ENCODE assay signal across 16 cellular contexts in the genomic region with DNA sequence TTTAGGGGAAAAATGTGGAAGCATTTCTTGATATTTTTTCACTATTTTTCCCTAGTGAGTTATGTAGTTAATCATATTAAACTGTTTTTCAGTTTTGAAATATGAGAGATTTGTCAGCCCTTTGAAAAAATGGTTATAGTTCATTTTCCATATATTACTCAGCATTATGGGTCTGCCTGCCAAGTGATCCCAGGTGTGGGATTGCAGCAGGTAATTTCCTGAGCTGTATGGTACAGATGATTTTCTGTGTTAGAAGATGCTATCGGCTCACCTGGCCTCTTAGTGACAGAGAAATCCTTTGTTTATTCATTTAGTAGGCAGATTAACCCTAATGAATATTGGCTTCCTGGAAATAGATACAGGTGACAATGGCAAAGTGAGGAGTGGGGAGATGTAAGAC.
DNase-seq lines count a peak whose midpoint lies in the region; ATAC-seq and TF ChIP-seq lines count a peak whose summit lies in the region.
"Had no signal": no experiment of that assay in that cellular context is flagged by ENCODE, and none has a peak within 500 bp of the region (broad histone marks: within the 10 kb centered on the region; RNA-seq: fewer than 3 reads in every experiment).

No MANE protein-coding gene starts in this region.

- H2AFZ ChIP-seq in mammary epithelial cell (ENCODE audit: low read depth, low read length), result no peak overlapping the region

- H3K79me2 ChIP-seq in mammary epithelial cell (ENCODE audit: insufficient read depth, low read length), result no peaks in the 10 kb centered on the region

- H3K9ac ChIP-seq in mammary epithelial cell (ENCODE audit: insufficient read depth, low read length), result no peak overlapping the region

- H3K27me3 ChIP-seq in mammary epithelial cell (ENCODE audit: insufficient read depth, low read length) (no peaks in the 10 kb centered on the region), RWPE2 (ENCODE audit: insufficient read depth, poor library complexity, severe bottlenecking) (peaks cover 3% of the 10 kb centered on the region)
- H3K27me3 ChIP-seq: BE2C had no signal

- BruUV-seq in mammary epithelial cell (replicated peaks; lab: Mats Ljungman, UMichigan) (no TSS peak), MCF 10A (replicated peaks; lab: Mats Ljungman, UMichigan) (no TSS peak)

- no peak overlapping the region for H3K4me3 Mint-ChIP-seq in MCF 10A (ENCODE audit: unreplicated experiment)
- no peak overlapping the region for H3K4me3 Mint-ChIP-seq in stimulated activated effector memory CD8-positive, alpha-beta T cell treated with anti-CD3 and anti-CD28 coated beads, Interleukin-12 subunit alpha, Interleukin-12 subunit beta, amount 100 ng/mL, for 72 hours
- H3K4me3 Mint-ChIP-seq: CD8-positive, alpha-beta T cell; H9 had no signal

- no peaks in the 10 kb centered on the region for H3K27me3 Mint-ChIP-seq in MCF 10A (ENCODE audit: insufficient read depth, unreplicated experiment)

- no peaks in the 10 kb centered on the region for H3K36me3 ChIP-seq in mammary epithelial cell (ENCODE audit: insufficient read depth, low read length)
- no peaks in the 10 kb centered on the region for H3K36me3 ChIP-seq in RWPE2 (ENCODE audit: low read depth)
- H3K36me3 ChIP-seq: BE2C had no signal

- H3K4me1 ChIP-seq in mammary epithelial cell (ENCODE audit: insufficient read depth, low read length) (no peaks in the 10 kb centered on the region), RWPE2 (ENCODE audit: insufficient read depth, poor library complexity, severe bottlenecking) (no peaks in the 10 kb centered on the region)
- H3K4me1 ChIP-seq: A549, BE2C had no signal

- no peak overlapping the region for H3K27ac Mint-ChIP-seq in MCF 10A (ENCODE audit: low read depth, unreplicated experiment)
- no peak overlapping the region for H3K27ac Mint-ChIP-seq in stimulated activated effector memory CD8-positive, alpha-beta T cell treated with anti-CD3 and anti-CD28 coated beads, Interleukin-12 subunit alpha, Interleukin-12 subunit beta, amount 100 ng/mL, for 72 hours
- H3K27ac Mint-ChIP-seq: CD8-positive, alpha-beta T cell; H9 had no signal

- no peaks in the 10 kb centered on the region for H4K20me1 ChIP-seq in mammary epithelial cell (ENCODE audit: insufficient read depth, low read length)

- peak; percentile 61 for ATAC-seq in RWPE2 (ENCODE audit: low read depth)
- ATAC-seq in stimulated activated effector memory CD8-positive, alpha-beta T cell treated with anti-CD3 and anti-CD28 coated beads, Interleukin-12 subunit alpha, Interleukin-12 subunit beta, amount 100 ng/mL, for 72 hours, result no peak
- ATAC-seq: A549; CD8-positive, alpha-beta T cell had no signal

- POLR2A ChIA-PET in MCF 10A (lab: Yijun Ruan, JAX), result no interaction called here

- intact Hi-C loops in mammary epithelial cell (cut with micrococcal nuclease), result no loop called here
- intact Hi-C loops in MCF 10A (cut with micrococcal nuclease), result no loop called here

- H3K4me1 Mint-ChIP-seq in MCF 10A (ENCODE audit: insufficient read depth, unreplicated experiment), result no peaks in the 10 kb centered on the region
- no peaks in the 10 kb centered on the region for H3K4me1 Mint-ChIP-seq in stimulated activated effector memory CD8-positive, alpha-beta T cell treated with anti-CD3 and anti-CD28 coated beads, Interleukin-12 subunit alpha, Interleukin-12 subunit beta, amount 100 ng/mL, for 72 hours

- in situ Hi-C loops in mammary epithelial cell (cut with MboI; ENCODE audit: low sequenced_read_pairs in 2 of 2), result no loop called here

- DNase-seq in mammary epithelial cell (peak; percentile 73), MCF 10A (ENCODE audit: unreplicated experiment) (no peak), NCI-H526 (lab: John Stamatoyannopoulos, UW) (peak; percentile 88 to 89), RWPE2 (ENCODE audit: low spot score) (no peak), OCI-M2 (lab: John Stamatoyannopoulos, UW; ENCODE audit: unreplicated experiment) (no peak)
- no peak for DNase-seq in activated CD4-positive, CD25-positive, alpha-beta regulatory T cell treated with anti-CD3 and anti-CD28 coated beads, Interleukin-2, amount 50 U/mL, for 72 hours
- DNase-seq in stimulated activated effector memory CD8-positive, alpha-beta T cell treated with anti-CD3 and anti-CD28 coated beads, Interleukin-12 subunit alpha, Interleukin-12 subunit beta, amount 100 ng/mL, for 72 hours (ENCODE audit: low spot score in 2 of 2), result no peak
- DNase-seq: BE2C; CD8-positive, alpha-beta T cell; COR-L47; DND-41; GDM1; GOT3; H9 had no signal

- H3K27ac ChIP-seq in mammary epithelial cell (ENCODE audit: insufficient read depth, low read depth, low read length), result no peak overlapping the region
- no peak overlapping the region for H3K27ac ChIP-seq in RWPE2 (ENCODE audit: poor library complexity, severe bottlenecking)
- H3K27ac ChIP-seq: A549, C4-2B had no signal

- H3K36me3 Mint-ChIP-seq in MCF 10A (ENCODE audit: insufficient read depth, unreplicated experiment), result no peaks in the 10 kb centered on the region
- H3K36me3 Mint-ChIP-seq in stimulated activated effector memory CD8-positive, alpha-beta T cell treated with anti-CD3 and anti-CD28 coated beads, Interleukin-12 subunit alpha, Interleukin-12 subunit beta, amount 100 ng/mL, for 72 hours, result no peaks in the 10 kb centered on the region
- H3K36me3 Mint-ChIP-seq: CD8-positive, alpha-beta T cell had no signal

- 0% methylated on average over 1 of the region's 1 CpG for WGBS in mammary epithelial cell (ENCODE audit: low coverage, missing lambda C conversion rate)

- no peak overlapping the region for H3K4me3 ChIP-seq in mammary epithelial cell (replicated peaks in 1 of 3; ENCODE audit: insufficient read depth in 1 of 3, low read depth in 2 of 3, low read length in 3 of 3)
- H3K4me3 ChIP-seq in RWPE2 (ENCODE audit: severe bottlenecking), result no peak overlapping the region
- H3K4me3 ChIP-seq: A549 had no signal

- TF ChIP-seq CTCF in mammary epithelial cell (conservative IDR thresholded peaks at IDR 0.05 in 1 of 2, IDR thresholded peaks at IDR 0.05 in 1 of 2; ENCODE audit: extremely low read depth in 1 of 2, insufficient read depth in 1 of 2, low read depth in 1 of 2, low read length in 2 of 2) (no peak), MCF 10A (IDR thresholded peaks at IDR 0.05; ENCODE audit: unreplicated experiment) (no peak), RWPE2 (IDR thresholded peaks at IDR 0.05; ENCODE audit: poor library complexity, severe bottlenecking) (no peak)

- dilution Hi-C loops in mammary epithelial cell (cut with HindIII; ENCODE audit: low sequenced_read_pairs), result no loop called here

- H3K9me3 ChIP-seq in mammary epithelial cell (replicated peaks; ENCODE audit: insufficient read depth, low read length) (no peaks in the 10 kb centered on the region), RWPE2 (ENCODE audit: severe bottlenecking) (no peaks in the 10 kb centered on the region)
- H3K9me3 ChIP-seq: A549, BE2C had no signal

- CTCF ChIA-PET in mammary epithelial cell (lab: Charles Lee; ENCODE audit: low non-redundant PET), result no interaction called here
- CTCF ChIA-PET in MCF 10A (lab: Yijun Ruan, JAX), result interaction anchor here (0.6 to 0.7 kb wide), 2 partner anchors 41 to 237 kb away, joined by 3 read pairs; no protein-coding TSS in a partner anchor

- no peak overlapping the region for H3K4me2 ChIP-seq in mammary epithelial cell (ENCODE audit: insufficient read depth, low read depth, low read length)
- H3K4me2 ChIP-seq: A549 had no signal

- no peaks in the 10 kb centered on the region for H3K9me3 Mint-ChIP-seq in MCF 10A (ENCODE audit: unreplicated experiment)
- H3K9me3 Mint-ChIP-seq in stimulated activated effector memory CD8-positive, alpha-beta T cell treated with anti-CD3 and anti-CD28 coated beads, Interleukin-12 subunit alpha, Interleukin-12 subunit beta, amount 100 ng/mL, for 72 hours, result no peaks in the 10 kb centered on the region
- H3K9me3 Mint-ChIP-seq: CD8-positive, alpha-beta T cell; H9 had no signal

Comparison
In these comparisons a context has a peak if more than half of its experiments do, and no peak if none do; other contexts are left out.
1. DNase-seq: peak in mammary epithelial cell (single experiment) and NCI-H526 (2 of 2); none in MCF 10A (single experiment), RWPE2 (single experiment), OCI-M2 (single experiment), activated CD4-positive, CD25-positive, alpha-beta regulatory T cell treated with anti-CD3 and anti-CD28 coated beads, Interleukin-2, amount 50 U/mL, for 72 hours (single experiment) and stimulated activated effector memory CD8-positive, alpha-beta T cell treated with anti-CD3 and anti-CD28 coated beads, Interleukin-12 subunit alpha, Interleukin-12 subunit beta, amount 100 ng/mL, for 72 hours (0 of 2).